Comparison of ENCODE assay signal across 8 cellular contexts in genomic region chr17:27601069-27601974, GRCh38. TPM values are rescaled to one million over a fixed set of nuclear protein-coding genes. Genes with fewer than 3 reads are reported as not detected.
DNase-seq lines count a peak whose midpoint lies in the region; ATAC-seq and TF ChIP-seq lines count a peak whose summit lies in the region.

No MANE protein-coding gene starts in this region.

- no peak overlapping the region for H3K56ac ChIP-seq in H9 (ENCODE audit: insufficient read length, low read depth, low read length)

- no peak for TF ChIP-seq POLR2A in lower leg skin (IDR thresholded peaks at IDR 0.05)

- H3K79me2 ChIP-seq in H9 (ENCODE audit: insufficient read depth, low read length), result no peaks in the 10 kb centered on the region

- intact Hi-C loops in lower leg skin (cut with DNase I; ENCODE audit: low total_unique reads), result loop anchor here (2.0 to 5.0 kb wide), 3 partner anchors 51 to 365 kb away; no protein-coding TSS in a partner anchor

- CTCF ChIA-PET in activated CD4-positive, alpha-beta memory T cell treated with anti-CD3 and anti-CD28 coated beads, Interleukin-2, amount 10 ng/mL, durations not matched to agents 7 days and 5 days (lab: Charles Lee), result interaction anchor here (0.7 to 5.4 kb wide), 37 partner anchors 13 to 395 kb away, joined by 3 to 100 read pairs (median 5); partner anchors contain the start of genes KSR1 and WSB1

- no peaks in the 10 kb centered on the region for H3K27me3 ChIP-seq in H9 (ENCODE audit: insufficient read depth, low read length)

- H4K5ac ChIP-seq in H9 (ENCODE audit: insufficient read length, low read depth, low read length), result no peak overlapping the region

- H4K91ac ChIP-seq in H9 (ENCODE audit: insufficient read length, low read depth, low read length), result no peak overlapping the region

- H3K27ac ChIP-seq in H9 (ENCODE audit: insufficient read length, low read depth, low read length), result no peak overlapping the region

- no peak overlapping the region for H3T11ph ChIP-seq in H9 (ENCODE audit: low read length)

- H3K18ac ChIP-seq in H9 (ENCODE audit: insufficient read length, low read depth, low read length), result no peak overlapping the region

- peak; percentile 95 for TF ChIP-seq CTCF in H9 (conservative IDR thresholded peaks at IDR 0.05)
- peak in 2 of 3 donors; percentile 3 to 54 for TF ChIP-seq CTCF in lower leg skin (IDR thresholded peaks at IDR 0.05)

- no peak overlapping the region for H2BK12ac ChIP-seq in H9 (ENCODE audit: insufficient read length, low read depth, low read length)

- H3K4me2 ChIP-seq in H9 (ENCODE audit: insufficient read depth, insufficient read length, low read length), result no peak overlapping the region

- no peak overlapping the region; a peak in 1 of 5 replicates for H3K4me3 Mint-ChIP-seq in H9
- H3K4me3 Mint-ChIP-seq in activated CD4-positive, alpha-beta memory T cell treated with anti-CD3 and anti-CD28 coated beads, Interleukin-2, amount 10 ng/mL, durations not matched to agents 7 days and 5 days, result no peak overlapping the region

- H3K27ac Mint-ChIP-seq in H9, result peak overlapping the region in 1 of 3 experiments; percentile 82; a peak in 2 of 7 replicates
- no peak overlapping the region for H3K27ac Mint-ChIP-seq in activated CD4-positive, alpha-beta memory T cell treated with anti-CD3 and anti-CD28 coated beads, Interleukin-2, amount 10 ng/mL, durations not matched to agents 7 days and 5 days

- no peaks in the 10 kb centered on the region for H4K20me1 ChIP-seq in H9 (ENCODE audit: control insufficient read depth, insufficient read depth, insufficient read length)

- no peak overlapping the region for H2AFZ ChIP-seq in H9 (ENCODE audit: low read length)

- peaks cover 6 to 39% (median 32%) of the 10 kb centered on the region in 3 experiments; a peak in 6 of 7 replicates for H3K36me3 Mint-ChIP-seq in H9 (ENCODE audit: insufficient read depth in 1 of 3, low read depth in 3 of 3)
- H3K36me3 Mint-ChIP-seq in activated CD4-positive, alpha-beta memory T cell treated with anti-CD3 and anti-CD28 coated beads, Interleukin-2, amount 10 ng/mL, durations not matched to agents 7 days and 5 days (ENCODE audit: low read depth), result peaks cover 15% of the 10 kb centered on the region

- H3K27me3 Mint-ChIP-seq in H9 (ENCODE audit: low read depth), result no peaks in the 10 kb centered on the region
- no peaks in the 10 kb centered on the region for H3K27me3 Mint-ChIP-seq in activated CD4-positive, alpha-beta memory T cell treated with anti-CD3 and anti-CD28 coated beads, Interleukin-2, amount 10 ng/mL, durations not matched to agents 7 days and 5 days

- no peaks in the 10 kb centered on the region for H3K79me1 ChIP-seq in H9 (ENCODE audit: insufficient read depth, low read depth, low read length, poor library complexity, severe bottlenecking)

- no peaks in the 10 kb centered on the region for H3K9me3 Mint-ChIP-seq in H9
- no peaks in the 10 kb centered on the region for H3K9me3 Mint-ChIP-seq in activated CD4-positive, alpha-beta memory T cell treated with anti-CD3 and anti-CD28 coated beads, Interleukin-2, amount 10 ng/mL, durations not matched to agents 7 days and 5 days

- no peak overlapping the region for H2BK120ac ChIP-seq in H9 (ENCODE audit: low read depth, low read length, poor library complexity, severe bottlenecking)

- H3K23me2 ChIP-seq in H9 (ENCODE audit: insufficient read length, low read depth, low read length, poor library complexity, severe bottlenecking), result no peaks in the 10 kb centered on the region

- whole genome bisulfite sequencing in H9 (ENCODE audit: extremely low coverage, insufficient read length, low lambda C conversion rate), result no CpG with 5 or more reads among the region's 11 CpGs
- 57 to 60% methylated on average over 11 of the region's 11 CpGs for WGBS in lower leg skin, 2 donors

- no peak for ATAC-seq in GM21786 (IDR thresholded peaks at IDR 0.05; ENCODE audit: unreplicated experiment)

- DNase-seq in AML-193 (lab: John Stamatoyannopoulos, UW) (peak; percentile 72 to 76), H9 (peak; percentile 84), NCI-H82 treated with DMSO at 0.1 percent for 48 hours (lab: John Stamatoyannopoulos, UW; ENCODE audit: unreplicated experiment) (peak; percentile 36), lower leg skin (ENCODE audit: low spot score in 2 of 2) (peak; percentile 85 to 96)
- DNase-seq in activated CD4-positive, alpha-beta memory T cell treated with anti-CD3 and anti-CD28 coated beads, Interleukin-2, amount 10 ng/mL, durations not matched to agents 7 days and 5 days, result peak; percentile 82
- DNase-seq in effector CD4-positive, alpha-beta T cell, result peak; percentile 79
- DNase-seq in stimulated activated CD8-positive, alpha-beta memory T cell treated with anti-CD3 and anti-CD28 coated beads, Interleukin-12 subunit alpha, Interleukin-12 subunit beta, amount 100 ng/mL, for 1 hour (ENCODE audit: low read depth), result peak; percentile 84

- no peak overlapping the region for H3K4ac ChIP-seq in H9 (ENCODE audit: low read depth, low read length)

- no peak overlapping the region for H3K9ac ChIP-seq in H9 (ENCODE audit: extremely low read depth, insufficient read length, low read length)

- no peak overlapping the region for H4K8ac ChIP-seq in H9 (replicated peaks; ENCODE audit: insufficient read length, low read depth, low read length)

- peaks cover 6 to 8% of the 10 kb centered on the region in 2 experiments for H3K4me1 Mint-ChIP-seq in H9
- peaks cover 11% of the 10 kb centered on the region for H3K4me1 Mint-ChIP-seq in activated CD4-positive, alpha-beta memory T cell treated with anti-CD3 and anti-CD28 coated beads, Interleukin-2, amount 10 ng/mL, durations not matched to agents 7 days and 5 days

- no peak overlapping the region for H3K4me3 ChIP-seq in lower leg skin (ENCODE audit: low read depth, poor library complexity, severe bottlenecking)

- H2BK20ac ChIP-seq in H9 (ENCODE audit: low read depth, low read length, poor library complexity, severe bottlenecking), result no peak overlapping the region

- no peak overlapping the region for H2BK5ac ChIP-seq in H9 (ENCODE audit: insufficient read length, low read length)

- no peaks in the 10 kb centered on the region for H3K9me3 ChIP-seq in H9 (ENCODE audit: control insufficient read depth, low read depth, low read length)

- no peak overlapping the region for H2AK5ac ChIP-seq in H9 (ENCODE audit: insufficient read length, low read length)

- no peak overlapping the region for H2BK15ac ChIP-seq in H9 (ENCODE audit: low read depth, low read length)

- POLR2A ChIA-PET in activated CD4-positive, alpha-beta memory T cell treated with anti-CD3 and anti-CD28 coated beads, Interleukin-2, amount 10 ng/mL, durations not matched to agents 7 days and 5 days (lab: Charles Lee), result interaction anchor here (0.7 to 3.0 kb wide), 3 partner anchors 49 to 365 kb away, joined by 3 to 19 read pairs (median 3); partner anchors contain the start of gene KSR1

- no peak overlapping the region for H3K23ac ChIP-seq in H9 (ENCODE audit: insufficient read length, low read depth, low read length)

- no peaks in the 10 kb centered on the region for H3K4me1 ChIP-seq in H9 (ENCODE audit: insufficient read depth, low read length)

- H3K14ac ChIP-seq in H9 (ENCODE audit: insufficient read depth, low read length), result no peak overlapping the region

RNA-seq across cellular contexts. Expression of gene LGALS9, which starts 29.7 kb away (rescaled TPM):
- total RNA-seq in H9 (2021) (2.0 and 2.5 TPM in 2 replicates), lower leg skin (10 to 100 TPM in 2 of 4 donors, 1 to 10 TPM in 2; 3.4 to 15.5 (median 9.5) TPM)
- 100 to 1,000 TPM; 238 to 240 TPM for total RNA-seq in activated CD4-positive, alpha-beta memory T cell treated with anti-CD3 and anti-CD28 coated beads, Interleukin-2, amount 10 ng/mL, durations not matched to agents 7 days and 5 days

Comparison
In these comparisons a context has a peak if more than half of its experiments do, and no peak if none do; other contexts are left out.
1. DNase-seq: peak in every context shown above with its lines; median percentile 90 in lower leg skin; 84 in H9; 84 in stimulated activated CD8-positive, alpha-beta memory T cell treated with anti-CD3 and anti-CD28 coated beads, Interleukin-12 subunit alpha, Interleukin-12 subunit beta, amount 100 ng/mL, for 1 hour; 82 in activated CD4-positive, alpha-beta memory T cell treated with anti-CD3 and anti-CD28 coated beads, Interleukin-2, amount 10 ng/mL, durations not matched to agents 7 days and 5 days; 79 in effector CD4-positive, alpha-beta T cell; 74 in AML-193; 36 in NCI-H82 treated with DMSO at 0.1 percent for 48 hours.
2. RNA of gene LGALS9, which starts 29.7 kb away (total RNA-seq): 238 to 240 TPM in activated CD4-positive, alpha-beta memory T cell treated with anti-CD3 and anti-CD28 coated beads, Interleukin-2, amount 10 ng/mL, durations not matched to agents 7 days and 5 days; 3.4 to 15.5 TPM in lower leg skin and 2.0 to 2.5 TPM in H9; every median in the first group is over 10 times any median in the second.